ENCODE assay signal across 29 cellular contexts in genomic region chr1:41033272-41033671, GRCh38. TPM values are rescaled to one million over a fixed set of nuclear protein-coding genes. Genes with fewer than 3 reads are reported as not detected.
"Had no signal": no experiment of that assay in that cellular context is flagged by ENCODE, and none has a peak within 500 bp of the region (broad histone marks: within the 10 kb centered on the region; RNA-seq: fewer than 3 reads in every experiment).

No MANE protein-coding gene starts in this region.

- H3K9ac ChIP-seq: neural progenitor cell had no signal

- H3K27me3 Mint-ChIP-seq: memory B cell; naive B cell; stimulated activated memory B cell treated with anti-CD40 and anti-IgM and Interleukin-4, amounts not matched to agents 10 μg/mL and 1 μg/mL and 100 μg/mL, for 72 hours; type B pancreatic cell had no signal

- H3K4me1 Mint-ChIP-seq: mesothelial cell of epicardium; naive B cell; nephron; neural progenitor cell; stimulated activated memory B cell treated with anti-CD40 and anti-IgM and Interleukin-4, amounts not matched to agents 10 μg/mL and 1 μg/mL and 100 μg/mL, for 72 hours had no signal

- H3K27ac Mint-ChIP-seq: memory B cell; mesothelial cell of epicardium; nephron; neural progenitor cell; stimulated activated memory B cell treated with anti-CD40 and anti-IgM and Interleukin-4, amounts not matched to agents 10 μg/mL and 1 μg/mL and 100 μg/mL, for 72 hours; type B pancreatic cell had no signal

- H3K36me3 ChIP-seq: neural progenitor cell had no signal

- H3K4me1 ChIP-seq: esophagus muscularis mucosa, foreskin keratinocyte, gastroesophageal sphincter, heart left ventricle, neural progenitor cell, psoas muscle, sigmoid colon, spleen, testis, tibial artery had no signal

- FAIRE-seq: kidney had no signal

- H3K27ac ChIP-seq: dorsolateral prefrontal cortex, esophagus muscularis mucosa, foreskin keratinocyte, gastroesophageal sphincter, heart left ventricle, hepatocyte, neural progenitor cell, psoas muscle, sigmoid colon, spleen, testis, tibial artery had no signal

- H3K4me3 Mint-ChIP-seq: memory B cell; mesothelial cell of epicardium; naive B cell; nephron; neural progenitor cell; stimulated activated memory B cell treated with anti-CD40 and anti-IgM and Interleukin-4, amounts not matched to agents 10 μg/mL and 1 μg/mL and 100 μg/mL, for 72 hours; type B pancreatic cell had no signal

- H3K4me3 ChIP-seq: dorsolateral prefrontal cortex, esophagus muscularis mucosa, gastroesophageal sphincter, heart left ventricle, hepatocyte, lung, mucosa of descending colon, neural progenitor cell, psoas muscle, sigmoid colon, spleen, testis, tibial artery had no signal

- H3K79me2 ChIP-seq: hepatocyte had no signal

- H3K9me3 ChIP-seq: esophagus muscularis mucosa, gastroesophageal sphincter, heart left ventricle, mucosa of descending colon, psoas muscle, sigmoid colon, spleen, testis, tibial artery had no signal

- ATAC-seq: foreskin keratinocyte; gastroesophageal sphincter; heart left ventricle; left lobe of liver; mucosa of descending colon; psoas muscle; right cardiac atrium; stimulated activated memory B cell treated with anti-CD40 and anti-IgM and Interleukin-4, amounts not matched to agents 10 μg/mL and 1 μg/mL and 100 μg/mL, for 72 hours; stimulated activated naive CD8-positive, alpha-beta T cell treated with anti-CD3 and anti-CD28 coated beads, Interleukin-15, Interleukin-2, amounts not matched to agents 100 U/mL and 50 U/mL, for 24 hours had no signal

- H3K9me3 Mint-ChIP-seq: nephron, neural progenitor cell, type B pancreatic cell had no signal

- H3K27me3 ChIP-seq: dorsolateral prefrontal cortex, esophagus muscularis mucosa, foreskin keratinocyte, gastroesophageal sphincter, heart left ventricle, hepatocyte, neural progenitor cell, sigmoid colon, spleen, testis, tibial artery had no signal

- H2AFZ ChIP-seq: hepatocyte, neural progenitor cell had no signal

- H3K4me2 ChIP-seq: hepatocyte had no signal

- DNase-seq: cortex of kidney; dorsolateral prefrontal cortex; effector CD4-positive, alpha-beta T cell; foreskin keratinocyte; heart left ventricle; kidney; mucosa of descending colon; naive B cell; psoas muscle; right cardiac atrium; sigmoid colon; spleen; stimulated activated CD4-positive, alpha-beta T cell treated with anti-CD3 and anti-CD28 coated beads, Interleukin-4, amount 100 ng/mL, for 4 hours; stimulated activated naive CD8-positive, alpha-beta T cell treated with anti-CD3 and anti-CD28 coated beads, Interleukin-15, Interleukin-2, amounts not matched to agents 100 U/mL and 50 U/mL, for 24 hours; substantia nigra; testis had no signal

RNA-seq across cellular contexts. Expression of gene SLFNL1, which starts 11.7 kb away (rescaled TPM):
- total RNA-seq: epithelial cell of proximal tubule, left lobe of liver had no signal
- polyA plus RNA-seq: foreskin keratinocyte had no signal
